Comparison of ENCODE assay signal across 42 cellular contexts in genomic region chr4:149755969-149756368, GRCh38. TPM values are rescaled to one million over a fixed set of nuclear protein-coding genes. Genes with fewer than 3 reads are reported as not detected.
"Had no signal": no experiment of that assay in that cellular context is flagged by ENCODE, and none has a peak within 500 bp of the region (broad histone marks: within the 10 kb centered on the region; RNA-seq: fewer than 3 reads in every experiment).

No MANE protein-coding gene starts in this region.

- H3K27ac ChIP-seq: adrenal gland, ascending aorta, brain microvascular endothelial cell, breast epithelium, cardiac muscle cell had no signal

- H3K36me3 Mint-ChIP-seq: activated naive CD4-positive, alpha-beta T cell treated with anti-CD3 and anti-CD28 coated beads, Interleukin-2, amount 10 ng/mL, durations not matched to agents 7 days and 5 days; activated naive CD4-positive, alpha-beta T cell treated with anti-CD3 and anti-CD28 coated beads, Interleukin-2, amount 50 U/mL, for 24 hours; activated naive CD4-positive, alpha-beta T cell treated with anti-CD3 and anti-CD28 coated beads, Interleukin-2, amount 50 U/mL, for 72 hours; activated naive CD8-positive, alpha-beta T cell; activated naive CD8-positive, alpha-beta T cell treated with anti-CD3 and anti-CD28 coated beads for 36 hours; activated naive CD8-positive, alpha-beta T cell treated with anti-CD3 and anti-CD28 coated beads, Interleukin-2, amount 10 ng/mL, durations not matched to agents 7 days and 5 days; brain had no signal

- H3K36me3 ChIP-seq: adrenal gland, ascending aorta, brain microvascular endothelial cell, breast epithelium, cardiac muscle cell had no signal

- H3K27me3 Mint-ChIP-seq: activated naive CD4-positive, alpha-beta T cell treated with anti-CD3 and anti-CD28 coated beads, Interleukin-2, amount 10 ng/mL, durations not matched to agents 7 days and 5 days; activated naive CD8-positive, alpha-beta T cell treated with anti-CD3 and anti-CD28 coated beads for 36 hours; activated naive CD8-positive, alpha-beta T cell treated with anti-CD3 and anti-CD28 coated beads, Interleukin-2, amount 10 ng/mL, durations not matched to agents 7 days and 5 days; activated naive CD8-positive, alpha-beta T cell treated with anti-CD3 and anti-CD28 coated beads, Interleukin-2, amount 50 U/mL, for 24 hours; activated T-cell treated with anti-CD3 and anti-CD28 coated beads, Interleukin-2, amount 50 U/mL, for 24 hours; activated T-helper 17 cell treated with anti-CD3 and anti-CD28 coated beads, Interleukin-2, amount 50 U/mL, for 72 hours; central memory CD8-positive, alpha-beta T cell had no signal

- H3K27ac Mint-ChIP-seq: activated naive CD4-positive, alpha-beta T cell treated with anti-CD3 and anti-CD28 coated beads for 36 hours; activated naive CD4-positive, alpha-beta T cell treated with anti-CD3 and anti-CD28 coated beads, Interleukin-2, amount 10 ng/mL, durations not matched to agents 7 days and 5 days; activated naive CD4-positive, alpha-beta T cell treated with anti-CD3 and anti-CD28 coated beads, Interleukin-2, amount 50 U/mL, for 24 hours; activated naive CD4-positive, alpha-beta T cell treated with anti-CD3 and anti-CD28 coated beads, Interleukin-2, amount 50 U/mL, for 72 hours; activated naive CD8-positive, alpha-beta T cell; activated naive CD8-positive, alpha-beta T cell treated with anti-CD3 and anti-CD28 coated beads for 36 hours; activated naive CD8-positive, alpha-beta T cell treated with anti-CD3 and anti-CD28 coated beads, Interleukin-2, amount 10 ng/mL, durations not matched to agents 7 days and 5 days; activated naive CD8-positive, alpha-beta T cell treated with anti-CD3 and anti-CD28 coated beads, Interleukin-2, amount 50 U/mL, for 24 hours; activated T-cell treated with anti-CD3 and anti-CD28 coated beads, Interleukin-2, amount 50 U/mL, for 24 hours; activated T-cell treated with anti-CD3 and anti-CD28 coated beads, Interleukin-2, amount 50 U/mL, for 72 hours; activated T-helper 1 cell treated with anti-CD3 and anti-CD28 coated beads, Interleukin-12 subunit alpha, Interleukin-12 subunit beta, Interleukin-2, Interleukin-4 antibody, amounts not matched to agents 30 ng/mL and 10 ng/mL and 1 ng/mL, durations not matched to agents 14 hours and 24 hours and 36 hours; activated T-helper 17 cell treated with anti-CD3 and anti-CD28 coated beads, Interleukin-2, amount 50 U/mL, for 72 hours; activated T-helper 2 cell treated with anti-CD3 and anti-CD28 coated beads, Interferon-gamma antibody, Interleukin-2, Interleukin-4, amounts not matched to agents 10 μg/mL and 5 μg/mL and 100 μg/mL, durations not matched to agents 14 hours and 24 hours and 36 hours; brain had no signal

- H3K27me3 ChIP-seq: adrenal gland, ascending aorta, brain microvascular endothelial cell, breast epithelium, cardiac muscle cell had no signal

- H3K9me3 Mint-ChIP-seq: activated naive CD4-positive, alpha-beta T cell treated with anti-CD3 and anti-CD28 coated beads for 36 hours; activated naive CD4-positive, alpha-beta T cell treated with anti-CD3 and anti-CD28 coated beads, Interleukin-2, amount 10 ng/mL, durations not matched to agents 7 days and 5 days; activated naive CD4-positive, alpha-beta T cell treated with anti-CD3 and anti-CD28 coated beads, Interleukin-2, amount 50 U/mL, for 24 hours; activated naive CD8-positive, alpha-beta T cell treated with anti-CD3 and anti-CD28 coated beads for 36 hours; activated naive CD8-positive, alpha-beta T cell treated with anti-CD3 and anti-CD28 coated beads, Interleukin-2, amount 10 ng/mL, durations not matched to agents 7 days and 5 days; activated naive CD8-positive, alpha-beta T cell treated with anti-CD3 and anti-CD28 coated beads, Interleukin-2, amount 50 U/mL, for 24 hours; activated T-cell treated with anti-CD3 and anti-CD28 coated beads, Interleukin-2, amount 50 U/mL, for 24 hours; activated T-cell treated with anti-CD3 and anti-CD28 coated beads, Interleukin-2, amount 50 U/mL, for 4 hours; activated T-cell treated with anti-CD3 and anti-CD28 coated beads, Interleukin-2, amount 50 U/mL, for 72 hours; activated T-helper 1 cell treated with anti-CD3 and anti-CD28 coated beads, Interleukin-12 subunit alpha, Interleukin-12 subunit beta, Interleukin-2, Interleukin-4 antibody, amounts not matched to agents 30 ng/mL and 10 ng/mL and 1 ng/mL, durations not matched to agents 14 hours and 24 hours and 36 hours; activated T-helper 17 cell treated with anti-CD3 and anti-CD28 coated beads, Interleukin-2, amount 50 U/mL, for 72 hours; activated T-helper 2 cell treated with anti-CD3 and anti-CD28 coated beads, Interferon-gamma antibody, Interleukin-2, Interleukin-4, amounts not matched to agents 10 μg/mL and 5 μg/mL and 100 μg/mL, durations not matched to agents 14 hours and 24 hours and 36 hours; brain had no signal

- DNase-seq: activated effector memory CD4-positive, alpha-beta T cell treated with anti-CD3 and anti-CD28 coated beads, Interleukin-2, amount 50 U/mL, for 16 hours; activated effector memory CD4-positive, alpha-beta T cell treated with Interleukin-2 at 50 U/mL for 16 hours; activated gamma-delta T cell; activated gamma-delta T cell treated with Interleukin-2 at 50 U/mL for 16 hours; activated naive CD4-positive, alpha-beta T cell; activated naive CD4-positive, alpha-beta T cell treated with anti-CD3 and anti-CD28 coated beads for 36 hours; activated naive CD4-positive, alpha-beta T cell treated with anti-CD3 and anti-CD28 coated beads, Interleukin-2, amount 10 ng/mL, durations not matched to agents 7 days and 5 days; activated naive CD4-positive, alpha-beta T cell treated with anti-CD3 and anti-CD28 coated beads, Interleukin-2, amount 50 U/mL, for 16 hours; activated naive CD4-positive, alpha-beta T cell treated with Interleukin-2 at 50 U/mL for 16 hours; activated naive CD8-positive, alpha-beta T cell treated with anti-CD3 and anti-CD28 coated beads for 36 hours; activated naive CD8-positive, alpha-beta T cell treated with anti-CD3 and anti-CD28 coated beads, Interleukin-2, amount 10 ng/mL, durations not matched to agents 7 days and 5 days; activated naive CD8-positive, alpha-beta T cell treated with anti-CD3 and anti-CD28 coated beads, Interleukin-2, amount 50 U/mL, for 24 hours; activated T-cell treated with anti-CD3 and anti-CD28 coated beads for 4 hours; activated T-cell treated with anti-CD3 and anti-CD28 coated beads, Interleukin-2, amount 50 U/mL, for 1 hour; activated T-cell treated with anti-CD3 and anti-CD28 coated beads, Interleukin-2, amount 50 U/mL, for 24 hours; activated T-cell treated with anti-CD3 and anti-CD28 coated beads, Interleukin-2, amount 50 U/mL, for 4 hours; activated T-cell treated with anti-CD3 and anti-CD28 coated beads, Interleukin-2, amount 50 U/mL, for 48 hours; activated T-cell treated with anti-CD3 and anti-CD28 coated beads, Interleukin-2, amount 50 U/mL, for 72 hours; adrenal gland; amniotic stem cell; amygdala; anterior cingulate cortex; aorta; brain microvascular endothelial cell; caudate nucleus; central memory CD4-positive, alpha-beta T cell; cerebellar nuclear complex had no signal

- H3K4me1 ChIP-seq: adrenal gland, ascending aorta, breast epithelium had no signal

- H3K4me3 Mint-ChIP-seq: activated naive CD4-positive, alpha-beta T cell treated with anti-CD3 and anti-CD28 coated beads for 36 hours; activated naive CD4-positive, alpha-beta T cell treated with anti-CD3 and anti-CD28 coated beads, Interleukin-2, amount 10 ng/mL, durations not matched to agents 7 days and 5 days; activated naive CD4-positive, alpha-beta T cell treated with anti-CD3 and anti-CD28 coated beads, Interleukin-2, amount 50 U/mL, for 24 hours; activated naive CD8-positive, alpha-beta T cell; activated naive CD8-positive, alpha-beta T cell treated with anti-CD3 and anti-CD28 coated beads for 36 hours; activated naive CD8-positive, alpha-beta T cell treated with anti-CD3 and anti-CD28 coated beads, Interleukin-2, amount 10 ng/mL, durations not matched to agents 7 days and 5 days; activated naive CD8-positive, alpha-beta T cell treated with anti-CD3 and anti-CD28 coated beads, Interleukin-2, amount 50 U/mL, for 24 hours; activated T-cell treated with anti-CD3 and anti-CD28 coated beads, Interleukin-2, amount 50 U/mL, for 24 hours; activated T-cell treated with anti-CD3 and anti-CD28 coated beads, Interleukin-2, amount 50 U/mL, for 4 hours; activated T-cell treated with anti-CD3 and anti-CD28 coated beads, Interleukin-2, amount 50 U/mL, for 72 hours; activated T-helper 1 cell treated with anti-CD3 and anti-CD28 coated beads, Interleukin-12 subunit alpha, Interleukin-12 subunit beta, Interleukin-2, Interleukin-4 antibody, amounts not matched to agents 30 ng/mL and 10 ng/mL and 1 ng/mL, durations not matched to agents 14 hours and 24 hours and 36 hours; activated T-helper 17 cell treated with anti-CD3 and anti-CD28 coated beads, Interleukin-2, amount 50 U/mL, for 72 hours; brain; central memory CD8-positive, alpha-beta T cell had no signal

- H3K4me3 ChIP-seq: adrenal gland, ascending aorta, breast epithelium, cardiac muscle cell had no signal

- H3K9me3 ChIP-seq: adrenal gland, ascending aorta, breast epithelium had no signal

- ATAC-seq: activated naive CD4-positive, alpha-beta T cell treated with anti-CD3 and anti-CD28 coated beads, Interleukin-2, amount 50 U/mL, for 72 hours; activated naive CD8-positive, alpha-beta T cell treated with anti-CD3 and anti-CD28 coated beads, Interleukin-2, amount 50 U/mL, for 24 hours; activated T-cell treated with anti-CD3 and anti-CD28 coated beads, Interleukin-2, amount 50 U/mL, for 4 hours; activated T-cell treated with anti-CD3 and anti-CD28 coated beads, Interleukin-2, amount 50 U/mL, for 72 hours; activated T-helper 17 cell treated with anti-CD3 and anti-CD28 coated beads, Interleukin-2, amount 50 U/mL, for 72 hours had no signal

- H3K4me1 Mint-ChIP-seq: activated naive CD4-positive, alpha-beta T cell treated with anti-CD3 and anti-CD28 coated beads, Interleukin-2, amount 10 ng/mL, durations not matched to agents 7 days and 5 days; activated naive CD4-positive, alpha-beta T cell treated with anti-CD3 and anti-CD28 coated beads, Interleukin-2, amount 50 U/mL, for 24 hours; activated naive CD8-positive, alpha-beta T cell treated with anti-CD3 and anti-CD28 coated beads for 36 hours; activated naive CD8-positive, alpha-beta T cell treated with anti-CD3 and anti-CD28 coated beads, Interleukin-2, amount 10 ng/mL, durations not matched to agents 7 days and 5 days; activated naive CD8-positive, alpha-beta T cell treated with anti-CD3 and anti-CD28 coated beads, Interleukin-2, amount 50 U/mL, for 24 hours; activated T-helper 17 cell treated with anti-CD3 and anti-CD28 coated beads, Interleukin-2, amount 50 U/mL, for 72 hours; brain; central memory CD8-positive, alpha-beta T cell had no signal

RNA-seq across cellular contexts. Expression of gene IQCM, which starts 59.7 kb away (rescaled TPM):
- total RNA-seq: activated naive CD4-positive, alpha-beta T cell treated with anti-CD3 and anti-CD28 coated beads for 36 hours; activated naive CD4-positive, alpha-beta T cell treated with anti-CD3 and anti-CD28 coated beads, Interleukin-2, amount 50 U/mL, for 72 hours; activated naive CD8-positive, alpha-beta T cell treated with anti-CD3 and anti-CD28 coated beads for 36 hours; activated naive CD8-positive, alpha-beta T cell treated with anti-CD3 and anti-CD28 coated beads, Interleukin-2, amount 10 ng/mL, durations not matched to agents 7 days and 5 days; activated T-cell treated with anti-CD3 and anti-CD28 coated beads, Interleukin-2, amount 50 U/mL, for 4 hours; activated T-cell treated with anti-CD3 and anti-CD28 coated beads, Interleukin-2, amount 50 U/mL, for 72 hours; activated T-helper 1 cell treated with anti-CD3 and anti-CD28 coated beads, Interleukin-12 subunit alpha, Interleukin-12 subunit beta, Interleukin-2, Interleukin-4 antibody, amounts not matched to agents 30 ng/mL and 10 ng/mL and 1 ng/mL, durations not matched to agents 14 hours and 24 hours and 36 hours; activated T-helper 17 cell treated with anti-CD3 and anti-CD28 coated beads, Interleukin-2, amount 50 U/mL, for 72 hours; activated T-helper 2 cell treated with anti-CD3 and anti-CD28 coated beads, Interferon-gamma antibody, Interleukin-2, Interleukin-4, amounts not matched to agents 10 μg/mL and 5 μg/mL and 100 μg/mL, durations not matched to agents 14 hours and 24 hours and 36 hours; adrenal gland; aorta; ascending aorta; breast epithelium; bronchial epithelial cell; cardiac muscle cell; cardiac septum; cerebellum; chondrocyte had no signal
